Comparison of ENCODE assay signal across 8 cellular contexts in the genomic region with DNA sequence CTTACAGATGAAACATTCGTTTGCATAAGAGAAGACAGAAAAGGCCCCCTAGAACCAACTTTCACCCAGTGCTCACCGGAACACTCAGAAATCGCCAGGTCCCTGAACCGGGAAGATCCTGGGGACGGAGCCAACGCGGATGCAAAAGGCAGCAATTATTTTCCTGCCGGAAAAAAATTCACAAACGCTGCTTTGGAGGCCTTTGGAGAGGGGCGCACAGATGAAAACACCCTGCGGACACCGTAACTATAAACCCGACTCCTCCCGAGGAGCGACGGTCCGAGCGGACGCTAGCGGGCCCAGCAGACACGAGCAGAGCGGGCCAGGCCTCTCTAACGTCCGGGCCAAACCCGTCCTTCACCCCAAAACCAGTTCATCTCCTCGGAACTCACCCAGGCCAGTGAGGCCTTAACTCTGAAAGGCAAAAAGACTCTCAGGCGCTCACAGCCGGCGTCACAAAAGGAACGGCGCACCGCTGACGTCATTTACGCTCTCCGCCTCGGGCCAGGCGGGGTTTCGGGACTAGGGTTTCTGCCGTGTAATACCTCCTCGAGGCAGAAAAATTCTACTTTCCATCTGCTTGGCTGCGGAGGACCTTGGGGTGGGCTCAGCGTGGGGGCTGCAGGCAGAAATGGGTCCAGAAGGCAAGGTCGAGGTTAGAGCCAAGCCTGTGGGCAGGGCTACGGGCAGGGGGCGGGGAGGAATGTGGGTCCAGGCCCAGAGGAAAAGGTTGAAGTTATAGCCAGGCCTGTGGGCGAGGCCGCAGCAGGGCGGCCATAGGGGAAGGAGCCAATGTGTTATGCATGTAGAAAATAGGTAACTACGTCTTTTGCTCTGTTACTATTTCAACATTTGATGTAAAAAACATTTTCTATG. TPM values are rescaled to one million over a fixed set of nuclear protein-coding genes. Genes with fewer than 3 reads are reported as not detected.
DNase-seq lines count a peak whose midpoint lies in the region; ATAC-seq and TF ChIP-seq lines count a peak whose summit lies in the region.

A gene (minus strand): TSS at position 463 of the 876 bp plus-strand sequence. CDS start 2,413 bp downstream, outside the sequence.

- DNase-seq in ELR (ENCODE audit: low read depth) (peak; percentile 91), NCI-H2171 (lab: John Stamatoyannopoulos, UW) (peak; percentile 86), breast epithelium (ENCODE audit: low spot score in 2 of 2) (peak; percentile 71 to 82)

- H3K4me3 ChIP-seq in WI38 (ENCODE audit: low read depth, low read length) (peak within 1 kb of the TSS; percentile 88), breast epithelium (peak within 1 kb of the TSS; percentile 61 to 86 (median 73)), iPS-18c (ENCODE audit: insufficient read depth, low read depth, low read length) (peak within 1 kb of the TSS; percentile 96), skeletal muscle satellite cell (ENCODE audit: low read length) (peak within 1 kb of the TSS; percentile 85)

- H3K4me1 ChIP-seq in breast epithelium = no peaks in the 10 kb centered on the region
- H3K4me1 ChIP-seq in skeletal muscle satellite cell (ENCODE audit: control insufficient read depth, insufficient read depth, low read length) = no peaks in the 10 kb centered on the region

- H3K9ac ChIP-seq in skeletal muscle satellite cell (ENCODE audit: low read depth, low read length) = peak within 1 kb of the TSS; percentile 94

- H3K4me2 ChIP-seq in skeletal muscle satellite cell (ENCODE audit: low read length) = peak within 1 kb of the TSS; percentile 87

- TF ChIP-seq CTCF in WI38 (IDR thresholded peaks at IDR 0.05; ENCODE audit: low read depth, low read length) (no peak), breast epithelium (IDR thresholded peaks at IDR 0.05) (no peak)

- TF ChIP-seq POLR2A in breast epithelium (IDR thresholded peaks at IDR 0.05) = no peak

- intact Hi-C loops in breast epithelium (cut with DNase I; ENCODE audit: low total_unique reads) = no loop called here

- H3K27me3 ChIP-seq in breast epithelium (no peaks in the 10 kb centered on the region), skeletal muscle satellite cell (ENCODE audit: control insufficient read depth, insufficient read depth, low read length) (no peaks in the 10 kb centered on the region)

- peaks cover 31 to 35% of the 10 kb centered on the region in 2 donors for H3K9me3 ChIP-seq in breast epithelium
- peaks cover 11% of the 10 kb centered on the region for H3K9me3 ChIP-seq in iPS-18c (ENCODE audit: control insufficient read depth, insufficient read depth, low read length)
- peaks cover 19% of the 10 kb centered on the region for H3K9me3 ChIP-seq in skeletal muscle satellite cell (replicated peaks; ENCODE audit: low read length)

- H3K27ac ChIP-seq in breast epithelium = peak within 1 kb of the TSS; percentile 97 to 98

- H3K36me3 ChIP-seq in breast epithelium (peaks cover 27% of the 10 kb centered on the region), skeletal muscle satellite cell (ENCODE audit: insufficient read depth, low read length) (peaks cover 32% of the 10 kb centered on the region)

- ATAC-seq in HG02642 (IDR thresholded peaks at IDR 0.05; ENCODE audit: poor library complexity, unreplicated experiment) (peak; percentile 74), GM18519 (IDR thresholded peaks at IDR 0.05; ENCODE audit: low FRiP score, unreplicated experiment) (no peak)

RNA-seq across cellular contexts. Expression of the gene that starts here (rescaled TPM):
- 10 to 100 TPM; 11.5 to 22.4 (median 12.3) TPM for total RNA-seq in breast epithelium
- total RNA-seq in skeletal muscle satellite cell (2012; rRNA removed) = 17.7 and 18.3 TPM in 2 replicates
